In genomic region chr5:43661102-43661501, GRCh38 we compare ENCODE assay signal across 9 cellular contexts. TPM values are rescaled to one million over a fixed set of nuclear protein-coding genes. Genes with fewer than 3 reads are reported as not detected.
DNase-seq lines count a peak whose midpoint lies in the region; ATAC-seq, FAIRE-seq and TF ChIP-seq lines count a peak whose summit lies in the region.
"Had no signal": no experiment of that assay in that cellular context is flagged by ENCODE, and none has a peak within 500 bp of the region (broad histone marks: within the 10 kb centered on the region; RNA-seq: fewer than 3 reads in every experiment).

No MANE protein-coding gene starts in this region.

- DNase-seq in activated CD4-positive, alpha-beta T cell treated with anti-CD3 and anti-CD28 coated beads for 24 hours (ENCODE audit: low read depth in 2 of 2) = peak; percentile 8 to 10
- no peak for DNase-seq in activated CD4-positive, alpha-beta T cell treated with anti-CD3 and anti-CD28 coated beads for 1 hour
- DNase-seq in NCI-H2171 (lab: John Stamatoyannopoulos, UW) = peak; percentile 24
- DNase-seq in bronchial epithelial cell (ENCODE audit: low read depth) = peak; percentile 25
- no peak for DNase-seq in osteocyte (ENCODE audit: extremely low spot score, unreplicated experiment)
- no peak for DNase-seq in sciatic nerve (ENCODE audit: low spot score)
- DNase-seq in T-helper 2 cell treated with Interferon-gamma antibody and Interleukin-4, amounts not matched to agents 5 μg/mL and 100 μg/mL, for 36 hours (ENCODE audit: low spot score) = no peak

- ATAC-seq in sciatic nerve = no peak
- no peak for ATAC-seq in GM19463 (IDR thresholded peaks at IDR 0.05; ENCODE audit: unreplicated experiment)

- no peak overlapping the region for H3K4me3 Mint-ChIP-seq in osteocyte (ENCODE audit: unreplicated experiment)
- H3K4me3 Mint-ChIP-seq in T-helper 2 cell treated with Interferon-gamma antibody and Interleukin-4, amounts not matched to agents 5 μg/mL and 100 μg/mL, for 36 hours = no peak overlapping the region

- FAIRE-seq in bronchial epithelial cell (lab: Jason Lieb, UNC) = no peak

- peaks cover 9% of the 10 kb centered on the region for H3K4me1 Mint-ChIP-seq in osteocyte (ENCODE audit: unreplicated experiment)
- H3K4me1 Mint-ChIP-seq in T-helper 2 cell treated with Interferon-gamma antibody and Interleukin-4, amounts not matched to agents 5 μg/mL and 100 μg/mL, for 36 hours (ENCODE audit: low read depth) = no peaks in the 10 kb centered on the region

- H3K36me3 Mint-ChIP-seq in osteocyte (ENCODE audit: unreplicated experiment) = peaks cover 42% of the 10 kb centered on the region
- peaks cover 57% of the 10 kb centered on the region for H3K36me3 Mint-ChIP-seq in T-helper 2 cell treated with Interferon-gamma antibody and Interleukin-4, amounts not matched to agents 5 μg/mL and 100 μg/mL, for 36 hours (ENCODE audit: low read depth)

- peaks cover 4% of the 10 kb centered on the region for H3K9me3 Mint-ChIP-seq in osteocyte (ENCODE audit: unreplicated experiment)
- no peaks in the 10 kb centered on the region for H3K9me3 Mint-ChIP-seq in T-helper 2 cell treated with Interferon-gamma antibody and Interleukin-4, amounts not matched to agents 5 μg/mL and 100 μg/mL, for 36 hours

- no peaks in the 10 kb centered on the region for H3K27me3 ChIP-seq in bronchial epithelial cell (ENCODE audit: control insufficient read depth, insufficient read depth, low read length)

- no peak overlapping the region for H3K27ac Mint-ChIP-seq in osteocyte (ENCODE audit: unreplicated experiment)
- H3K27ac Mint-ChIP-seq in T-helper 2 cell treated with Interferon-gamma antibody and Interleukin-4, amounts not matched to agents 5 μg/mL and 100 μg/mL, for 36 hours = no peak overlapping the region

- TF ChIP-seq CTCF in bronchial epithelial cell (IDR thresholded peaks at IDR 0.05; ENCODE audit: insufficient read depth, low read length, severe bottlenecking) (peak; percentile 25), osteocyte (IDR thresholded peaks at IDR 0.05) (peak; percentile 57)

- no peak overlapping the region for H3K4me3 ChIP-seq in bronchial epithelial cell (ENCODE audit: low read depth, low read length)
- H3K4me3 ChIP-seq: skin epidermis had no signal

- intact Hi-C loops in sciatic nerve (cut with DNase I) = no loop called here

- H3K27me3 Mint-ChIP-seq in osteocyte (ENCODE audit: unreplicated experiment) = no peaks in the 10 kb centered on the region
- H3K27me3 Mint-ChIP-seq in T-helper 2 cell treated with Interferon-gamma antibody and Interleukin-4, amounts not matched to agents 5 μg/mL and 100 μg/mL, for 36 hours (ENCODE audit: low read depth) = no peaks in the 10 kb centered on the region

- H3K36me3 ChIP-seq in bronchial epithelial cell (ENCODE audit: control insufficient read depth, insufficient read depth, low read length) = peaks cover 2% of the 10 kb centered on the region

RNA-seq across cellular contexts. Expression of gene NNT, which starts 58.1 kb away (rescaled TPM):
- total RNA-seq in bronchial epithelial cell (29.7 and 32.9 TPM in 2 replicates), osteocyte (107 and 108 TPM in 2 replicates), sciatic nerve (38.1 TPM)

Comparison
In these comparisons a context has a peak if more than half of its experiments do, and no peak if none do; other contexts are left out.
1. DNase-seq: peak in activated CD4-positive, alpha-beta T cell treated with anti-CD3 and anti-CD28 coated beads for 24 hours (2 of 2), NCI-H2171 (single experiment) and bronchial epithelial cell (single experiment); none in activated CD4-positive, alpha-beta T cell treated with anti-CD3 and anti-CD28 coated beads for 1 hour (single experiment), osteocyte (single experiment), sciatic nerve (single experiment) and T-helper 2 cell treated with Interferon-gamma antibody and Interleukin-4, amounts not matched to agents 5 μg/mL and 100 μg/mL, for 36 hours (single experiment).